Comparison of ENCODE assay signal across 8 cellular contexts in genomic region chr2:234953116-234954031, GRCh38. TPM values are rescaled to one million over a fixed set of nuclear protein-coding genes. Genes with fewer than 3 reads are reported as not detected.
DNase-seq lines count a peak whose midpoint lies in the region; ATAC-seq, FAIRE-seq and TF ChIP-seq lines count a peak whose summit lies in the region.

No MANE protein-coding gene starts in this region.

- H3K27ac ChIP-seq in transverse colon = peak overlapping the region; percentile 53 to 91 (median 88)

- TF ChIP-seq CTCF in bronchial epithelial cell (IDR thresholded peaks at IDR 0.05; ENCODE audit: insufficient read depth, low read length, severe bottlenecking) (no peak), transverse colon (IDR thresholded peaks at IDR 0.05) (no peak)

- WGBS in transverse colon (ENCODE audit: low coverage in 1 of 2), 2 donors = 30 to 42% methylated on average over 5 to 20 of the region's 20 CpGs

- FAIRE-seq in bronchial epithelial cell (lab: Jason Lieb, UNC) = peak; percentile 43

- no peak for TF ChIP-seq EP300 in transverse colon (IDR thresholded peaks at IDR 0.05; ENCODE audit: low read depth)

- TF ChIP-seq POLR2A in transverse colon (IDR thresholded peaks at IDR 0.05) = no peak

- H3K4me1 ChIP-seq in transverse colon = peaks cover 3 to 63% (median 44%) of the 10 kb centered on the region in 4 donors

- H3K36me3 ChIP-seq in bronchial epithelial cell (ENCODE audit: control insufficient read depth, insufficient read depth, low read length) (no peaks in the 10 kb centered on the region), transverse colon (no peaks in the 10 kb centered on the region)

- intact Hi-C loops in transverse colon (cut with DNase I; ENCODE audit: low total_unique reads) = no loop called here

- H3K27me3 ChIP-seq in bronchial epithelial cell (ENCODE audit: control insufficient read depth, insufficient read depth, low read length) = no peaks in the 10 kb centered on the region
- peaks cover 15% of the 10 kb centered on the region for H3K27me3 ChIP-seq in transverse colon

- DNase-seq in activated effector memory CD4-positive, alpha-beta T cell treated with anti-CD3 and anti-CD28 coated beads, Interleukin-2, amount 50 U/mL, for 16 hours = peak; percentile 19
- DNase-seq in activated effector memory CD4-positive, alpha-beta T cell treated with Interleukin-2 at 50 U/mL for 16 hours = no peak
- DNase-seq in bronchial epithelial cell (ENCODE audit: low read depth) = no peak
- peak; percentile 33 to 41 for DNase-seq in lung microvascular endothelial cell (ENCODE audit: low read depth in 2 of 2)
- no peak for DNase-seq in transverse colon
- DNase-seq in activated gamma-delta T cell (lab: John Stamatoyannopoulos, UW) = no peak

- H3K9me3 ChIP-seq in transverse colon = no peaks in the 10 kb centered on the region

- in situ Hi-C loops in transverse colon (cut with MboI; ENCODE audit: low pct_ligation_motif_present in 1 of 4, low pct_unique_long_range_greater_than_20kb in 1 of 4, low sequenced_read_pairs in 3 of 4) = no loop called here

- ATAC-seq in GM18873 (IDR thresholded peaks at IDR 0.05; ENCODE audit: low FRiP score, unreplicated experiment) (no peak), GM21737 (IDR thresholded peaks at IDR 0.05; ENCODE audit: unreplicated experiment) (no peak)

- peak overlapping the region; percentile 72 for H3K4me3 ChIP-seq in bronchial epithelial cell (ENCODE audit: low read depth, low read length)
- peak overlapping the region; percentile 48 to 95 (median 70) for H3K4me3 ChIP-seq in transverse colon

RNA-seq across cellular contexts. Expression of gene SH3BP4, which starts 1.6 kb away (rescaled TPM):
- total RNA-seq in bronchial epithelial cell = 22.1 and 24.6 TPM in 2 replicates
- 18.1 and 20.2 TPM in 2 replicates for total RNA-seq in lung microvascular endothelial cell
- total RNA-seq in transverse colon = 10 to 100 TPM in 3 of 4 donors, 1 to 10 TPM in 1; 7.5 to 24.9 (median 19.5) TPM

Comparison
In these comparisons a context has a peak if more than half of its experiments do, and no peak if none do; other contexts are left out.
1. DNase-seq: peak in activated effector memory CD4-positive, alpha-beta T cell treated with anti-CD3 and anti-CD28 coated beads, Interleukin-2, amount 50 U/mL, for 16 hours (single experiment) and lung microvascular endothelial cell (2 of 2); none in activated effector memory CD4-positive, alpha-beta T cell treated with Interleukin-2 at 50 U/mL for 16 hours (single experiment), bronchial epithelial cell (single experiment), transverse colon (single experiment) and activated gamma-delta T cell (single experiment).